11 cellular contexts compared by ENCODE assay signal in the genomic region with DNA sequence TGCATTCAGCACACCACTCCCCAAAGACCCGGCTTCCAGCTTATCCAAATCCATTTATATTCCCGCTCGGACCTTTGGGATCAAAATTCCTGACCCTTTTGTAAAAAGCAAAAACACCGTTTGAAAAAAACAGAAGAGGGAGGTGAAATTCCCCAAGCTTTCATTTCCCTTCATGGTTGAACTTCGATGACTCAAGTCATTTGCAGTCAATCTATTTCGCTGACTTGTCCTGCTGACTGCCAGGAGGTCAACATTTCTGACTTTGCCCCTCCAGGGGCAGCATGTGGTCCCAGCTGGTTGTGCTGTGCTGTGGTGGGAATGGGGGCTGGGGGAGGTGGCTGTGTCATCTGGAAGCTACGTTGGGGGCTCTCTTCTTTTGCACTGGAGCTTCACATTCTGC.
A peak's percentile ranks its signal among the peaks of the same experiment; 100 is the strongest.
DNase-seq lines count a peak whose midpoint lies in the region; ATAC-seq, FAIRE-seq and TF ChIP-seq lines count a peak whose summit lies in the region.
"Had no signal": no experiment of that assay in that cellular context is flagged by ENCODE, and none has a peak within 500 bp of the region (broad histone marks: within the 10 kb centered on the region; RNA-seq: fewer than 3 reads in every experiment).

No MANE protein-coding gene starts in this region.

- no peak overlapping the region for H3K4me3 Mint-ChIP-seq in activated naive CD4-positive, alpha-beta T cell treated with anti-CD3 and anti-CD28 coated beads, Interleukin-2, amount 10 ng/mL, durations not matched to agents 7 days and 5 days
- H3K4me3 Mint-ChIP-seq: activated T-cell treated with anti-CD3 and anti-CD28 coated beads, Interleukin-2, amount 50 U/mL, for 4 hours; stimulated activated naive CD8-positive, alpha-beta T cell treated with anti-CD3 and anti-CD28 coated beads, Interleukin-15, Interleukin-2, amounts not matched to agents 100 ng/mL and 50 ng/mL, for 24 hours had no signal

- H3K4me1 Mint-ChIP-seq in activated naive CD4-positive, alpha-beta T cell treated with anti-CD3 and anti-CD28 coated beads, Interleukin-2, amount 10 ng/mL, durations not matched to agents 7 days and 5 days = peaks cover 3% of the 10 kb centered on the region

- no peak for ATAC-seq in GM19351 (IDR thresholded peaks at IDR 0.05; ENCODE audit: unreplicated experiment)
- ATAC-seq: activated T-cell treated with anti-CD3 and anti-CD28 coated beads, Interleukin-2, amount 50 U/mL, for 4 hours; GM12878 had no signal

- no peaks in the 10 kb centered on the region for H3K36me3 Mint-ChIP-seq in activated naive CD4-positive, alpha-beta T cell treated with anti-CD3 and anti-CD28 coated beads, Interleukin-2, amount 10 ng/mL, durations not matched to agents 7 days and 5 days

- H3K9me3 Mint-ChIP-seq in activated naive CD4-positive, alpha-beta T cell treated with anti-CD3 and anti-CD28 coated beads, Interleukin-2, amount 10 ng/mL, durations not matched to agents 7 days and 5 days = peaks cover 9% of the 10 kb centered on the region

- no peak for TF ChIP-seq CTCF in epithelial cell of proximal tubule (conservative IDR thresholded peaks at IDR 0.05; ENCODE audit: low read depth, low read length)

- H3K27me3 Mint-ChIP-seq in activated naive CD4-positive, alpha-beta T cell treated with anti-CD3 and anti-CD28 coated beads, Interleukin-2, amount 10 ng/mL, durations not matched to agents 7 days and 5 days = peaks cover 53% of the 10 kb centered on the region

- no peak overlapping the region for H3K27ac Mint-ChIP-seq in activated naive CD4-positive, alpha-beta T cell treated with anti-CD3 and anti-CD28 coated beads, Interleukin-2, amount 10 ng/mL, durations not matched to agents 7 days and 5 days
- H3K27ac Mint-ChIP-seq: stimulated activated naive CD8-positive, alpha-beta T cell treated with anti-CD3 and anti-CD28 coated beads, Interleukin-15, Interleukin-2, amounts not matched to agents 100 ng/mL and 50 ng/mL, for 24 hours had no signal

- H3K4me3 ChIP-seq in epithelial cell of proximal tubule (ENCODE audit: low read depth, low read length) = peak overlapping the region; percentile 10
- H3K4me3 ChIP-seq: gastrocnemius medialis, GM12878 had no signal

- FAIRE-seq in RCC 7860 (lab: Jason Lieb, UNC) = no peak
- FAIRE-seq: GM12878 had no signal

- CTCF ChIA-PET in activated naive CD4-positive, alpha-beta T cell treated with anti-CD3 and anti-CD28 coated beads, Interleukin-2, amount 10 ng/mL, durations not matched to agents 7 days and 5 days (lab: Charles Lee) = no interaction called here

- DNase-seq in ELR (ENCODE audit: low read depth) (peak; percentile 78), RCC 7860 (ENCODE audit: low spot score) (peak; percentile 67), epithelial cell of proximal tubule (ENCODE audit: low read depth) (no peak), retina (peak; percentile 72), NCI-H526 treated with DMSO at 0.1 percent for 48 hours (lab: John Stamatoyannopoulos, UW) (no peak)
- DNase-seq in activated naive CD4-positive, alpha-beta T cell treated with anti-CD3 and anti-CD28 coated beads, Interleukin-2, amount 10 ng/mL, durations not matched to agents 7 days and 5 days = no peak
- DNase-seq: activated T-cell treated with anti-CD3 and anti-CD28 coated beads, Interleukin-2, amount 50 U/mL, for 4 hours; gastrocnemius medialis had no signal

Comparison
In these comparisons a context has a peak if more than half of its experiments do, and no peak if none do; other contexts are left out.
1. DNase-seq: peak in ELR (single experiment), RCC 7860 (single experiment) and retina (single experiment); none in epithelial cell of proximal tubule (single experiment), activated naive CD4-positive, alpha-beta T cell treated with anti-CD3 and anti-CD28 coated beads, Interleukin-2, amount 10 ng/mL, durations not matched to agents 7 days and 5 days (single experiment) and NCI-H526 treated with DMSO at 0.1 percent for 48 hours (single experiment).